ENCODE assay signal across 8 cellular contexts in genomic region chr9:127569819-127570401, GRCh38. TPM values are rescaled to one million over a fixed set of nuclear protein-coding genes. Genes with fewer than 3 reads are reported as not detected.
DNase-seq lines count a peak whose midpoint lies in the region; ATAC-seq, FAIRE-seq and TF ChIP-seq lines count a peak whose summit lies in the region.

No MANE protein-coding gene starts in this region.

- peak; percentile 26 for FAIRE-seq in K562 (lab: Jason Lieb, UNC)

- DNase-seq in activated CD4-positive, alpha-beta T cell treated with anti-CD3 and anti-CD28 coated beads, Interleukin-2, amount 10 ng/mL, durations not matched to agents 7 days and 5 days: peak; percentile 60
- DNase-seq in activated CD4-positive, alpha-beta T cell treated with anti-CD3 and anti-CD28 coated beads for 4 hours: no peak
- DNase-seq in NCI-H510A (lab: John Stamatoyannopoulos, UW): peak; percentile 81
- DNase-seq in K562 (ENCODE audit: extremely low read depth in 1 of 4, low spot score in 3 of 4): no peak
- no peak for DNase-seq in right lobe of liver
- DNase-seq in upper lobe of left lung: peak in 1 of 2 donors; percentile 73
- DNase-seq in left colon: no peak
- no peak for DNase-seq in HPDE6-E6E7 (ENCODE audit: extremely low spot score)

- no peak for TF ChIP-seq RAD21 in K562 (CRISPR knock-in tag; conservative IDR thresholded peaks at IDR 0.05 in 1 of 2, IDR thresholded peaks at IDR 0.05 in 1 of 2)

- WGBS in K562 (ENCODE audit: insufficient coverage, low coverage, missing lambda C conversion rate): 59% methylated on average over 5 of the region's 5 CpGs
- WGBS in right lobe of liver (ENCODE audit: insufficient coverage, low coverage, low lambda C conversion rate, missing lambda C conversion rate): 21% methylated on average over 5 of the region's 5 CpGs
- WGBS in upper lobe of left lung, 2 donors: 8 to 17% methylated on average over 5 of the region's 5 CpGs

- H3K27me3 ChIP-seq in K562 (ENCODE audit: control insufficient read depth in 2 of 2, insufficient read depth in 2 of 2, low read length in 2 of 2): no peaks in the 10 kb centered on the region
- H3K27me3 ChIP-seq in right lobe of liver: no peaks in the 10 kb centered on the region
- H3K27me3 ChIP-seq in upper lobe of left lung: no peaks in the 10 kb centered on the region

- no peak overlapping the region for H3K27ac ChIP-seq in K562 (ENCODE audit: extremely low read depth, low read depth, low read length)
- peak overlapping the region in 2 of 3 donors; percentile 51 to 89 for H3K27ac ChIP-seq in right lobe of liver
- peak overlapping the region; percentile 93 to 97 (median 95) for H3K27ac ChIP-seq in upper lobe of left lung

- TF ChIP-seq CTCF in K562 (IDR thresholded peaks at IDR 0.05 in 2 of 3, conservative IDR thresholded peaks at IDR 0.05 in 1 of 3; ENCODE audit: insufficient read depth in 2 of 3, low read depth in 1 of 3, low read length in 3 of 3): no peak
- no peak for TF ChIP-seq CTCF in right lobe of liver (IDR thresholded peaks at IDR 0.05)
- TF ChIP-seq CTCF in upper lobe of left lung (IDR thresholded peaks at IDR 0.05): peak in 1 of 6 experiments; percentile 2

- peaks cover 7% of the 10 kb centered on the region for H3K9me1 ChIP-seq in K562 (ENCODE audit: control insufficient read depth, insufficient read depth, low read length)

- BruUV-seq in K562 (replicated peaks; lab: Mats Ljungman, UMichigan): no TSS peak

- H2AFZ ChIP-seq in K562 (ENCODE audit: low read depth, low read length): peak overlapping the region; percentile 97; the same call in 1 of the 2 replicates

- peaks cover 37% of the 10 kb centered on the region for H3K79me2 ChIP-seq in K562 (ENCODE audit: control insufficient read depth, insufficient read depth, low read length)

- ATAC-seq in K562: no peak
- ATAC-seq in right lobe of liver: no peak
- ATAC-seq in upper lobe of left lung (ENCODE audit: low FRiP score in 2 of 2): peak; percentile 1 to 42
- no peak for ATAC-seq in left colon

- H3K9me3 Mint-ChIP-seq in activated CD4-positive, alpha-beta T cell treated with anti-CD3 and anti-CD28 coated beads, Interleukin-2, amount 10 ng/mL, durations not matched to agents 7 days and 5 days: no peaks in the 10 kb centered on the region

- in situ Hi-C loops in K562 (cut with MboI): no loop called here

- H3K4me1 ChIP-seq in K562 (replicated peaks in 1 of 2; ENCODE audit: control insufficient read depth in 2 of 2, insufficient read depth in 2 of 2, low read length in 2 of 2) (peaks cover 19 to 34% of the 10 kb centered on the region in 2 experiments), right lobe of liver (peaks cover 0 to 33% (median 0%) of the 10 kb centered on the region in 4 donors), upper lobe of left lung (peaks cover 50 to 80% (median 57%) of the 10 kb centered on the region in 4 donors)

- peak overlapping the region; percentile 45 for H3K4me3 ChIP-seq in K562
- H3K4me3 ChIP-seq in right lobe of liver: peak overlapping the region in 2 of 3 donors; percentile 50 to 66
- H3K4me3 ChIP-seq in upper lobe of left lung: peak overlapping the region in 3 of 4 donors; percentile 67 to 94 (median 77)

- peaks cover 52% of the 10 kb centered on the region for H3K4me1 Mint-ChIP-seq in activated CD4-positive, alpha-beta T cell treated with anti-CD3 and anti-CD28 coated beads, Interleukin-2, amount 10 ng/mL, durations not matched to agents 7 days and 5 days

- peak overlapping the region in 1 of 2 experiments; percentile 91; a peak in 2 of 4 replicates for H3K9ac ChIP-seq in K562 (ENCODE audit: insufficient read depth in 1 of 2, low read depth in 2 of 2, low read length in 2 of 2)

- POLR2A ChIA-PET in activated CD4-positive, alpha-beta T cell treated with anti-CD3 and anti-CD28 coated beads, Interleukin-2, amount 10 ng/mL, durations not matched to agents 7 days and 5 days (lab: Charles Lee): interaction anchor here (1.3 kb wide), 1 partner anchor 9 kb away, joined by 3 read pairs; no protein-coding TSS in a partner anchor
- POLR2A ChIA-PET in K562 (lab: Yijun Ruan, JAX): interaction anchor here (0.6 kb wide), 2 partner anchors 38 to 339 kb away, joined by 3 read pairs; no protein-coding TSS in a partner anchor

- TF ChIP-seq POLR2A in K562 (conservative IDR thresholded peaks at IDR 0.05): no peak
- TF ChIP-seq POLR2A in right lobe of liver (IDR thresholded peaks at IDR 0.05): no peak
- TF ChIP-seq POLR2A in upper lobe of left lung (IDR thresholded peaks at IDR 0.05): peak in 2 of 4 donors; percentile 44 to 47

- intact Hi-C loops in K562 (cut with micrococcal nuclease) (no loop called here), right lobe of liver (cut with DNase I) (no loop called here), left colon (cut with DNase I, micrococcal nuclease) (no loop called here)

- peaks cover 5% of the 10 kb centered on the region for H3K36me3 Mint-ChIP-seq in activated CD4-positive, alpha-beta T cell treated with anti-CD3 and anti-CD28 coated beads, Interleukin-2, amount 10 ng/mL, durations not matched to agents 7 days and 5 days (ENCODE audit: low read depth)

- H3K36me3 ChIP-seq in K562 (ENCODE audit: control insufficient read depth, insufficient read depth, low read length) (peaks cover 11% of the 10 kb centered on the region; the same call in 1 of the 3 replicates), right lobe of liver (no peaks in the 10 kb centered on the region), upper lobe of left lung (no peaks in the 10 kb centered on the region)

- peak overlapping the region; percentile 83 for H3K4me3 Mint-ChIP-seq in activated CD4-positive, alpha-beta T cell treated with anti-CD3 and anti-CD28 coated beads, Interleukin-2, amount 10 ng/mL, durations not matched to agents 7 days and 5 days

- CTCF ChIA-PET in activated CD4-positive, alpha-beta T cell treated with anti-CD3 and anti-CD28 coated beads, Interleukin-2, amount 10 ng/mL, durations not matched to agents 7 days and 5 days (lab: Charles Lee): interaction anchor here (0.9 to 2.8 kb wide), 4 partner anchors 9 to 164 kb away, joined by 3 to 10 read pairs (median 4); partner anchors contain the start of gene TOR2A
- CTCF ChIA-PET in K562 (lab: Yijun Ruan, JAX; ENCODE audit: low intra/inter-chr PET ratio): no interaction called here

- no peak for TF ChIP-seq EP300 in K562 (IDR thresholded peaks at IDR 0.05; ENCODE audit: low read length)
- TF ChIP-seq EP300 in upper lobe of left lung (IDR thresholded peaks at IDR 0.05): peak in 3 of 4 donors; percentile 18 to 84 (median 56)

- peak overlapping the region; percentile 91 for H3K27ac Mint-ChIP-seq in activated CD4-positive, alpha-beta T cell treated with anti-CD3 and anti-CD28 coated beads, Interleukin-2, amount 10 ng/mL, durations not matched to agents 7 days and 5 days

- no peaks in the 10 kb centered on the region for H3K27me3 Mint-ChIP-seq in activated CD4-positive, alpha-beta T cell treated with anti-CD3 and anti-CD28 coated beads, Interleukin-2, amount 10 ng/mL, durations not matched to agents 7 days and 5 days

- H3K4me2 ChIP-seq in K562 (ENCODE audit: insufficient read depth, low read length): peak overlapping the region; percentile 87; the same call in 1 of the 2 replicates

- H3K9me3 ChIP-seq in K562 (replicated peaks; ENCODE audit: control insufficient read depth, insufficient read depth, low read depth, low read length): no peaks in the 10 kb centered on the region
- no peaks in the 10 kb centered on the region for H3K9me3 ChIP-seq in right lobe of liver
- H3K9me3 ChIP-seq in upper lobe of left lung: no peaks in the 10 kb centered on the region

- H4K20me1 ChIP-seq in K562 (replicated peaks; ENCODE audit: control insufficient read depth, insufficient read depth, low read length): no peaks in the 10 kb centered on the region

RNA-seq across cellular contexts. Expression of gene STXBP1, which starts 42.2 kb away (rescaled TPM):
- total RNA-seq in activated CD4-positive, alpha-beta T cell treated with anti-CD3 and anti-CD28 coated beads, Interleukin-2, amount 10 ng/mL, durations not matched to agents 7 days and 5 days: 10 to 100 TPM; 12.1 to 17.7 TPM
- total RNA-seq in K562 (2011; cell fraction: chromatin; rRNA removed; ENCODE audit: low replicate concordance): 36.4 and 43.1 TPM in 2 replicates
- total RNA-seq in K562 (2011; cell fraction: nucleolus; rRNA removed): 15.3 and 19.2 TPM in 2 replicates
- total RNA-seq in K562 (2011; cell fraction: nucleoplasm; rRNA removed): 30.8 and 40.9 TPM in 2 replicates
- total RNA-seq in K562 (2014; rRNA removed) (9.7 and 14.7 TPM in 2 replicates), K562 (2014; rRNA removed; fragmentation: Illumina TruSeq; extraction: Trizol) (5.6 and 6.0 TPM in 2 replicates), K562 (2015; rRNA removed; fragmentation: Illumina TruSeq; extraction: Trizol) (4.4 and 4.6 TPM in 2 replicates), K562 (2021) (32.5 and 35.1 TPM in 2 replicates), right lobe of liver (10 to 100 TPM in 1 of 6 experiments, 1 to 10 TPM in 5; 1.8 to 13.5 (median 4.1) TPM), upper lobe of left lung (100 to 1,000 TPM in 2 of 6 donors, 10 to 100 TPM in 4; 44.6 to 124 (median 76.1) TPM), left colon (10 to 100 TPM in 1 of 2 donors, 1 to 10 TPM in 1; 9.0 to 15.0 TPM)
- polyA plus RNA-seq in K562 (2011; rRNA removed) (11.1 and 15.9 TPM in 2 replicates), K562 (2014; fragmentation: Illumina TruSeq; extraction: Trizol) (20.2 and 23.8 TPM in 2 replicates), K562 (2014; fragmentation: Nextera tagmentation; extraction: Ambion mirVana) (1 to 10 TPM; 6.2 to 8.1 TPM), K562 (2014; rRNA removed) (10.9 and 12.7 TPM in 2 replicates)
- polyA plus RNA-seq in K562 (2011; cell fraction: cytosol; rRNA removed): 9.6 and 10.4 TPM in 2 replicates
- polyA plus RNA-seq in K562 (2011; cell fraction: nucleus; rRNA removed): 19.9 and 22.9 TPM in 2 replicates
- polyA plus RNA-seq in K562 (2012): 24.2 and 28.8 TPM in 2 replicates
- polyA minus RNA-seq in K562 (2011; rRNA and poly(A)+ RNA removed): 9.1 and 12.1 TPM in 2 replicates
- polyA minus RNA-seq in K562 (2011; cell fraction: cytosol; rRNA and poly(A)+ RNA removed): 15.6 and 23.9 TPM in 2 replicates
- 7.0 and 13.6 TPM in 2 replicates for polyA minus RNA-seq in K562 (2011; cell fraction: nucleus; rRNA and poly(A)+ RNA removed)

Comparison
In these comparisons a context has a peak if more than half of its experiments do, and no peak if none do; other contexts are left out.
1. DNase-seq: peak in activated CD4-positive, alpha-beta T cell treated with anti-CD3 and anti-CD28 coated beads, Interleukin-2, amount 10 ng/mL, durations not matched to agents 7 days and 5 days (single experiment) and NCI-H510A (single experiment); none in activated CD4-positive, alpha-beta T cell treated with anti-CD3 and anti-CD28 coated beads for 4 hours (0 of 2), K562 (0 of 4), right lobe of liver (0 of 3), left colon (0 of 2) and HPDE6-E6E7 (single experiment).
2. ATAC-seq: peak in upper lobe of left lung (2 of 2); none in K562 (single experiment), right lobe of liver (0 of 4) and left colon (single experiment).
3. Peak in every context shown above with its lines, with median percentiles within 50 percentile points of each other: H3K4me3 ChIP-seq.